Comparison of ENCODE assay signal across 1 cellular context in the genomic region with DNA sequence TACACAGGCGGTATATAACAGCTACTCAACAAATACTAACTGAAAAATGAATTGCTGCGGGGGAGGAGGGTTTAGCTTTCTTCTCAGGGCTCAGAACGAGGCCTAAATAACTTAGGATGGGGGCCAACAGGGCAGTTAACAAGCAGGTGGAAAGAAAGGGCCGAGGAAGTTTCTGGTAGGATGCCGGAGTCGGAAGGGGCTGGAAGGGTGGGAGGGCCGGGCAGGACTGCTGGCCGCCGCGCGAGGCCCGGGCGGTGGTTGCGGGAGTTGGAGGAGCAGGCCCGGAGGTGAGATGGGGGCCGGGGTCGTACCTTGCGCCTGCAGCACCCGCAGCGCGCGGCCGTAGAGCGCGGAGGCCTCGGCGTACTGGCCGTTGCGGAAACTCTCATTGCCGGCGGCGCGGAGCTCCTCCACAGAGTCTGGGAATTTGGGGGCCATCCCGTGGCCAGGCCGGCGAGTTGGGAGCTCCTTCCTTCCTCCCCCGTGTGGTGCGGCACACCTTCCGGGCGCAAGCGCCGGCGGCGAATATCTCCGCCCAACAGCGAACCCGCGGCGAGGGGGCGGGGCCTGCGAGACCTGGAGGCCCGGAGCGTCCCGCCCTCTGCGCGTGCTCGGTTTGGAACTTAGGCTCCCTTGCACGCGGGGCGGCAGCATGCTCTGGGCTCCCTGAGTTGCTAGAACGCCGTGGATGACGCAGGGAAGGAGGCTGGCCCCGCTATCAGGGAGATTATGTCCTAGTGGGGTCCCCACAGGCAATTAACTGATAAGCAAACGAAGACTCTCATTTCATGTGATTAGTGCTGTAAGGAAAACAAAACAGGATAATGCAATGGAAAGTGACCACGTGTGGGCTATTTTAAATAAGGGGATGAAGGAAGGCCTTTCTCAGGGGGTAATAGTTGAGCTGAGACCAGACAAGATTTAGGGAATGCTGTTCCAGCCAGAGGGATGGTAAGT.
TF ChIP-seq lines count a peak whose summit lies in the region.

TSS of gene TOMM34 (minus strand) at position 502 of the 957 bp plus-strand sequence. CDS start at position 438, 64 bp downstream.

TF ChIP-seq in H1, 55 proteins besides CTCF, POLR2A, EP300 and RAD21:
- TF ChIP-seq NANOG (IDR thresholded peaks at IDR 0.05; ENCODE audit: insufficient read depth, low read depth, low read length, poor library complexity, severe bottlenecking) (no peak), SIRT6 (IDR thresholded peaks at IDR 0.05; ENCODE audit: low read length) (no peak), POLR2AphosphoS5 (IDR thresholded peaks at IDR 0.05; ENCODE audit: low read depth, low read length) (peak; percentile 60), KDM4A (IDR thresholded peaks at IDR 0.05; ENCODE audit: low read depth, low read length, severe bottlenecking) (peak; percentile 88), TAF1 (IDR thresholded peaks at IDR 0.05; ENCODE audit: low read depth, low read length) (peak; percentile 75), SP4 (IDR thresholded peaks at IDR 0.05; ENCODE audit: low read length) (peak; percentile 67; the same call in 1 of the 2 replicates), E2F6 (IDR thresholded peaks at IDR 0.05) (peak; percentile 89), CREB1 (IDR thresholded peaks at IDR 0.05) (peak; percentile 70), RNF2 (IDR thresholded peaks at IDR 0.05; ENCODE audit: borderline replicate concordance, low read depth, low read length, missing control alignments, poor library complexity, severe bottlenecking) (no peak), PHF8 (conservative IDR thresholded peaks at IDR 0.05; ENCODE audit: low read depth, low read length) (peak; percentile 75), TBP (IDR thresholded peaks at IDR 0.05; ENCODE audit: low read depth, low read length) (peak; percentile 60; the same call in 1 of the 2 replicates), TAF7 (optimal IDR thresholded peaks at IDR 0.05; ENCODE audit: borderline replicate concordance, low read depth, low read length) (peak; percentile 40), TCF12 (IDR thresholded peaks at IDR 0.05; ENCODE audit: low read depth, low read length) (0 out of 2 replicates have a peak, but pooled peaks have one; percentile 3), HDAC2 (IDR thresholded peaks at IDR 0.05; ENCODE audit: borderline replicate concordance in 1 of 2, low read depth in 2 of 2, low read length in 2 of 2) (peak; percentile 29 to 60; a peak in 2 of 4 replicates), ASH2L (IDR thresholded peaks at IDR 0.05; ENCODE audit: low read length) (peak; percentile 75), RXRA (IDR thresholded peaks at IDR 0.05; ENCODE audit: insufficient read depth, low read depth, low read length) (no peak), RBBP5 (IDR thresholded peaks at IDR 0.05; ENCODE audit: borderline replicate concordance, low read depth, low read length) (peak; percentile 89; the same call in 1 of the 2 replicates), NRF1 (IDR thresholded peaks at IDR 0.05; ENCODE audit: low read depth, low read length) (peak; percentile 51), CHD2 (IDR thresholded peaks at IDR 0.05; ENCODE audit: low read length) (peak; percentile 34; the same call in 1 of the 2 replicates)
- TF ChIP-seq, protein P1, sequence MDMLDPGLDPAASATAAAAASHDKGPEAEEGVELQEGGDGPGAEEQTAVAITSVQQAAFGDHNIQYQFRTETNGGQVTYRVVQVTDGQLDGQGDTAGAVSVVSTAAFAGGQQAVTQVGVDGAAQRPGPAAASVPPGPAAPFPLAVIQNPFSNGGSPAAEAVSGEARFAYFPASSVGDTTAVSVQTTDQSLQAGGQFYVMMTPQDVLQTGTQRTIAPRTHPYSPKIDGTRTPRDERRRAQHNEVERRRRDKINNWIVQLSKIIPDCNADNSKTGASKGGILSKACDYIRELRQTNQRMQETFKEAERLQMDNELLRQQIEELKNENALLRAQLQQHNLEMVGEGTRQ (IDR thresholded peaks at IDR 0.05; ENCODE audit: low read length) = no peak
- TF ChIP-seq, protein P2, sequence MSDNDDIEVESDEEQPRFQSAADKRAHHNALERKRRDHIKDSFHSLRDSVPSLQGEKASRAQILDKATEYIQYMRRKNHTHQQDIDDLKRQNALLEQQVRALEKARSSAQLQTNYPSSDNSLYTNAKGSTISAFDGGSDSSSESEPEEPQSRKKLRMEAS (IDR thresholded peaks at IDR 0.05) = peak; percentile 94
